Comparison of ENCODE assay signal across 1 cellular context in genomic region chr19:41323023-41323422, GRCh38.
A peak's percentile ranks its signal among the peaks of the same experiment; 100 is the strongest.
TF ChIP-seq lines count a peak whose summit lies in the region.

No MANE protein-coding gene starts in this region.

TF ChIP-seq in HepG2, 621 proteins besides CTCF, POLR2A, EP300 and RAD21 (continued from another document and continues in another):
- TF ChIP-seq FOXP4 (CRISPR knock-in tag; IDR thresholded peaks at IDR 0.05) (peak; percentile 42; the same call in 1 of the 2 replicates), ZNF678 (CRISPR knock-in tag; IDR thresholded peaks at IDR 0.05) (no peak), ELF4 (CRISPR knock-in tag; IDR thresholded peaks at IDR 0.05; ENCODE audit: borderline replicate concordance) (no peak), HOXA3 (CRISPR knock-in tag; IDR thresholded peaks at IDR 0.05) (peak; percentile 58; the same call in 1 of the 2 replicates), CBFB (CRISPR knock-in tag; IDR thresholded peaks at IDR 0.05) (peak; percentile 31; the same call in 1 of the 2 replicates), ZGPAT (CRISPR knock-in tag; IDR thresholded peaks at IDR 0.05) (no peak), ZFYVE20 (CRISPR knock-in tag; IDR thresholded peaks at IDR 0.05; ENCODE audit: borderline replicate concordance, low read depth) (no peak), ZNF563 (CRISPR knock-in tag; IDR thresholded peaks at IDR 0.05) (no peak), FOXJ3 (CRISPR knock-in tag; IDR thresholded peaks at IDR 0.05; ENCODE audit: borderline replicate concordance) (no peak), ZFX (CRISPR knock-in tag; IDR thresholded peaks at IDR 0.05; ENCODE audit: low read depth) (peak; percentile 87), MEIS1 (CRISPR knock-in tag; IDR thresholded peaks at IDR 0.05; ENCODE audit: borderline replicate concordance) (no peak), EHMT2 (IDR thresholded peaks at IDR 0.05; ENCODE audit: borderline replicate concordance, low read depth, low read length) (no peak), HNF1B (CRISPR knock-in tag; IDR thresholded peaks at IDR 0.05) (no peak), MED1 (CRISPR knock-in tag; IDR thresholded peaks at IDR 0.05) (peak; percentile 28; the same call in 1 of the 2 replicates), ZNF644 (CRISPR knock-in tag; IDR thresholded peaks at IDR 0.05; ENCODE audit: low read depth) (no peak), NONO (IDR thresholded peaks at IDR 0.05) (no peak), NONO (CRISPR knock-in tag; conservative IDR thresholded peaks at IDR 0.05) (no peak; the same call in 1 of the 2 replicates), KDM5B (CRISPR knock-in tag; IDR thresholded peaks at IDR 0.05; ENCODE audit: borderline replicate concordance) (no peak), THAP7 (CRISPR knock-in tag; IDR thresholded peaks at IDR 0.05) (no peak), ZFP36 (IDR thresholded peaks at IDR 0.05; ENCODE audit: borderline replicate concordance, low read depth, low read length, partially characterized antibody) (no peak), SNAI1 (CRISPR knock-in tag; IDR thresholded peaks at IDR 0.05; ENCODE audit: borderline replicate concordance) (no peak), GATAD2A (CRISPR knock-in tag; IDR thresholded peaks at IDR 0.05) (peak; percentile 16; the same call in 1 of the 2 replicates), RARG (CRISPR knock-in tag; IDR thresholded peaks at IDR 0.05; ENCODE audit: low read depth) (no peak), THAP9 (CRISPR knock-in tag; IDR thresholded peaks at IDR 0.05; ENCODE audit: borderline replicate concordance) (no peak), ASH2L (IDR thresholded peaks at IDR 0.05; ENCODE audit: insufficient read length, low read depth, low read length) (peak; percentile 48), MXI1 (IDR thresholded peaks at IDR 0.05; ENCODE audit: borderline replicate concordance, low read depth, low read length) (no peak), ZNF839 (CRISPR knock-in tag; IDR thresholded peaks at IDR 0.05; ENCODE audit: borderline replicate concordance) (no peak), KDM6A (CRISPR knock-in tag; IDR thresholded peaks at IDR 0.05; ENCODE audit: low read depth) (peak; percentile 30; the same call in 1 of the 2 replicates), ZNF777 (CRISPR knock-in tag; IDR thresholded peaks at IDR 0.05) (no peak), DNMT1 (CRISPR knock-in tag; IDR thresholded peaks at IDR 0.05) (no peak), ZNF30 (CRISPR knock-in tag; IDR thresholded peaks at IDR 0.05) (no peak), PREB (CRISPR knock-in tag; IDR thresholded peaks at IDR 0.05) (no peak), TEAD3 (CRISPR knock-in tag; optimal IDR thresholded peaks at IDR 0.05; ENCODE audit: borderline replicate concordance) (peak; percentile 32), DRAP1 (CRISPR knock-in tag; IDR thresholded peaks at IDR 0.05) (no peak), ZFP1 (CRISPR knock-in tag; IDR thresholded peaks at IDR 0.05) (no peak), SP5 (CRISPR knock-in tag; IDR thresholded peaks at IDR 0.05; ENCODE audit: borderline replicate concordance, low read depth) (0 out of 2 replicates have a peak, but pooled peaks have one; percentile 53), ZNF607 (CRISPR knock-in tag; IDR thresholded peaks at IDR 0.05; ENCODE audit: borderline replicate concordance) (no peak), FOXO4 (CRISPR knock-in tag; conservative IDR thresholded peaks at IDR 0.05) (no peak), ERF (CRISPR knock-in tag; IDR thresholded peaks at IDR 0.05) (0 out of 2 replicates have a peak, but pooled peaks have one; percentile 7), MAFK (conservative IDR thresholded peaks at IDR 0.05 in 1 of 2, IDR thresholded peaks at IDR 0.05 in 1 of 2; ENCODE audit: low read length in 2 of 2) (no peak), NFATC3 (CRISPR knock-in tag; IDR thresholded peaks at IDR 0.05) (no peak), ZBTB7B (CRISPR knock-in tag; IDR thresholded peaks at IDR 0.05) (peak; percentile 37; the same call in 1 of the 2 replicates), ZMYM3 (CRISPR knock-in tag; IDR thresholded peaks at IDR 0.05) (no peak), ZNF232 (CRISPR knock-in tag; IDR thresholded peaks at IDR 0.05; ENCODE audit: borderline replicate concordance) (no peak), TCF7 (IDR thresholded peaks at IDR 0.05; ENCODE audit: low read depth) (no peak), KIAA2018 (CRISPR knock-in tag; IDR thresholded peaks at IDR 0.05; ENCODE audit: borderline replicate concordance) (no peak)
